ENCODE assay signal across 8 cellular contexts in genomic region chr16:807345-808251, GRCh38. TPM values are rescaled to one million over a fixed set of nuclear protein-coding genes. Genes with fewer than 3 reads are reported as not detected.
A peak's percentile ranks its signal among the peaks of the same experiment; 100 is the strongest.
DNase-seq lines count a peak whose midpoint lies in the region; ATAC-seq and TF ChIP-seq lines count a peak whose summit lies in the region.

No MANE protein-coding gene starts in this region.

- H3K9me3 Mint-ChIP-seq in activated CD4-positive, alpha-beta T cell treated with anti-CD3 and anti-CD28 coated beads for 36 hours (ENCODE audit: low read depth), result no peaks in the 10 kb centered on the region

- H3K4me3 Mint-ChIP-seq in activated CD4-positive, alpha-beta T cell treated with anti-CD3 and anti-CD28 coated beads for 36 hours, result peak overlapping the region; percentile 96

- peak overlapping the region; percentile 76 for H3K4me3 ChIP-seq in choroid plexus epithelial cell (ENCODE audit: low read depth, low read length)

- H3K4me1 Mint-ChIP-seq in activated CD4-positive, alpha-beta T cell treated with anti-CD3 and anti-CD28 coated beads for 36 hours, result peaks cover 8% of the 10 kb centered on the region

- DNase-seq in ACHN (peak; percentile 97), NCI-H345 treated with DMSO at 0.1 percent for 48 hours (lab: John Stamatoyannopoulos, UW; ENCODE audit: unreplicated experiment) (peak; percentile 52), choroid plexus epithelial cell (ENCODE audit: low read depth) (peak; percentile 91), kidney tubule cell (ENCODE audit: low spot score) (peak; percentile 95)
- peak; percentile 93 for DNase-seq in activated CD4-positive, alpha-beta T cell treated with anti-CD3 and anti-CD28 coated beads for 36 hours
- DNase-seq in stimulated activated CD4-positive, alpha-beta T cell treated with anti-CD3 and anti-CD28 coated beads, Interleukin-15, amount 100 ng/mL, for 48 hours (ENCODE audit: low read depth in 2 of 2), result peak; percentile 73 to 87

- in situ Hi-C loops in ACHN (cut with HindIII; ENCODE audit: low pct_ligation_motif_present, low pct_unique_long_range_greater_than_20kb, low sequenced_read_pairs), result no loop called here

- POLR2A ChIA-PET in activated CD4-positive, alpha-beta T cell treated with anti-CD3 and anti-CD28 coated beads for 36 hours (lab: Charles Lee), result interaction anchor here (0.6 to 1.3 kb wide), 4 partner anchors 19 to 1711 kb away, joined by 3 to 5 read pairs (median 4); partner anchors contain the start of genes CHTF18, RPUSD1 and UNKL

- H3K27me3 Mint-ChIP-seq in activated CD4-positive, alpha-beta T cell treated with anti-CD3 and anti-CD28 coated beads for 36 hours, result peaks cover 4% of the 10 kb centered on the region

- H3K36me3 Mint-ChIP-seq in activated CD4-positive, alpha-beta T cell treated with anti-CD3 and anti-CD28 coated beads for 36 hours (ENCODE audit: low read depth), result peaks cover 2% of the 10 kb centered on the region

- no peak for TF ChIP-seq CTCF in choroid plexus epithelial cell (conservative IDR thresholded peaks at IDR 0.05; ENCODE audit: low read depth, low read length)

- CTCF ChIA-PET in activated CD4-positive, alpha-beta T cell treated with anti-CD3 and anti-CD28 coated beads for 36 hours (lab: Charles Lee), result interaction anchor here (1.1 kb wide), 2 partner anchors 95 to 295 kb away, joined by 3 to 4 read pairs; no protein-coding TSS in a partner anchor

- ATAC-seq in GM18870 (IDR thresholded peaks at IDR 0.05; ENCODE audit: unreplicated experiment), result peak; percentile 64
- peak; percentile 92 for ATAC-seq in HG03108 (IDR thresholded peaks at IDR 0.05; ENCODE audit: unreplicated experiment)
- ATAC-seq in activated CD4-positive, alpha-beta T cell treated with anti-CD3 and anti-CD28 coated beads for 36 hours, result peak; percentile 98

- peak overlapping the region; percentile 95 for H3K27ac Mint-ChIP-seq in activated CD4-positive, alpha-beta T cell treated with anti-CD3 and anti-CD28 coated beads for 36 hours

- intact Hi-C loops in activated CD4-positive, alpha-beta T cell treated with anti-CD3 and anti-CD28 coated beads for 36 hours (cut with DNase I, micrococcal nuclease), result loop anchor here in 1 of 2 experiments (1.0 to 5.0 kb wide), 6 partner anchors 19 to 280 kb away; partner anchors contain the start of genes CAPN15, CHTF18, LMF1 and METTL26

RNA-seq across cellular contexts. Expression of gene GNG13, which starts 7.1 kb away (rescaled TPM):
- not detected for total RNA-seq in activated CD4-positive, alpha-beta T cell treated with anti-CD3 and anti-CD28 coated beads for 36 hours

RNA-seq across cellular contexts. Expression of gene CHTF18, which starts 19.2 kb away (rescaled TPM):
- total RNA-seq in activated CD4-positive, alpha-beta T cell treated with anti-CD3 and anti-CD28 coated beads for 36 hours, result 100 to 1,000 TPM in 1 of 2 experiments, 10 to 100 TPM in 1; 82.2 to 105 TPM

RNA-seq across cellular contexts. Expression of gene RPUSD1, which starts 19.4 kb away (rescaled TPM):
- 10 to 100 TPM; 16.3 to 17.5 TPM for total RNA-seq in activated CD4-positive, alpha-beta T cell treated with anti-CD3 and anti-CD28 coated beads for 36 hours

RNA-seq across cellular contexts. Expression of gene MSLN, which starts 47.1 kb away (rescaled TPM):
- not detected for total RNA-seq in activated CD4-positive, alpha-beta T cell treated with anti-CD3 and anti-CD28 coated beads for 36 hours

Comparison
In these comparisons a context has a peak if more than half of its experiments do, and no peak if none do; other contexts are left out.
1. Peak in every context shown above with its lines: DNase-seq, ATAC-seq and H3K4me3 ChIP-seq.